Comparison of ENCODE assay signal across 8 cellular contexts in genomic region chrX:102155806-102156179, GRCh38. TPM values are rescaled to one million over a fixed set of nuclear protein-coding genes. Genes with fewer than 3 reads are reported as not detected.
DNase-seq lines count a peak whose midpoint lies in the region; ATAC-seq and TF ChIP-seq lines count a peak whose summit lies in the region.
"Had no signal": no experiment of that assay in that cellular context is flagged by ENCODE, and none has a peak within 500 bp of the region (broad histone marks: within the 10 kb centered on the region; RNA-seq: fewer than 3 reads in every experiment).

TSS of gene BEX5 (minus strand) at chrX:102155977. CDS start at chrX:102154265, 1,712 bp downstream.

- H3K79me2 ChIP-seq in neural cell (replicated peaks; ENCODE audit: insufficient read depth, low read length): no peaks in the 10 kb centered on the region

- H3K4me1 ChIP-seq in foreskin keratinocyte (no peaks in the 10 kb centered on the region), tibial nerve (peaks cover 0 to 10% (median 0%) of the 10 kb centered on the region in 4 donors)

- H3K9me3 ChIP-seq in neural cell (ENCODE audit: low read length): no peaks in the 10 kb centered on the region
- H3K9me3 ChIP-seq in tibial nerve: no peaks in the 10 kb centered on the region

- H3K4me3 ChIP-seq in neural cell (ENCODE audit: low read length) (peak within 1 kb of the TSS; percentile 55), tibial nerve (peak within 1 kb of the TSS; percentile 19 to 49 (median 36))

- H3K9me2 ChIP-seq in neural cell (ENCODE audit: insufficient read depth, low read length): no peaks in the 10 kb centered on the region

- peak within 1 kb of the TSS; percentile 16 for H3K9ac ChIP-seq in neural cell (ENCODE audit: low read length)

- H3K36me3 ChIP-seq in neural cell (ENCODE audit: insufficient read depth, low read length): no peaks in the 10 kb centered on the region
- no peaks in the 10 kb centered on the region for H3K36me3 ChIP-seq in tibial nerve

- DNase-seq in NCI-H526 treated with DMSO at 0.1 percent for 48 hours (lab: John Stamatoyannopoulos, UW): peak; percentile 57
- DNase-seq in activated T-helper 1 cell treated with Interleukin-2 at 50 U/mL for 16 hours (ENCODE audit: low read depth): peak; percentile 22
- no peak for DNase-seq in foreskin keratinocyte
- no peak for DNase-seq in tibial nerve (ENCODE audit: low spot score in 2 of 2)

- H3K4me2 ChIP-seq in neural cell (ENCODE audit: low read length): no peak within 1 kb of the TSS

- H3K27me3 ChIP-seq in foreskin keratinocyte: no peaks in the 10 kb centered on the region
- H3K27me3 ChIP-seq in neural cell (ENCODE audit: insufficient read depth, low read depth, low read length): no peaks in the 10 kb centered on the region
- peaks cover 0 to 28% of the 10 kb centered on the region in 2 donors for H3K27me3 ChIP-seq in tibial nerve

- no peaks in the 10 kb centered on the region for H4K20me1 ChIP-seq in neural cell (ENCODE audit: insufficient read depth)

- ATAC-seq in GM18870 (IDR thresholded peaks at IDR 0.05; ENCODE audit: unreplicated experiment): peak; percentile 98
- ATAC-seq in HG03095 (IDR thresholded peaks at IDR 0.05; ENCODE audit: unreplicated experiment): peak; percentile 97
- peak; percentile 96 for ATAC-seq in foreskin keratinocyte

- TF ChIP-seq RAD21 in neural cell (conservative IDR thresholded peaks at IDR 0.05): no peak

- TF ChIP-seq EP300 in neural cell (conservative IDR thresholded peaks at IDR 0.05; ENCODE audit: poor library complexity, severe bottlenecking): no peak
- no peak for TF ChIP-seq EP300 in tibial nerve (IDR thresholded peaks at IDR 0.05)

- H2AFZ ChIP-seq in neural cell (ENCODE audit: low read depth, low read length): no peak within 1 kb of the TSS

- no peak for TF ChIP-seq CTCF in foreskin keratinocyte (conservative IDR thresholded peaks at IDR 0.05)
- TF ChIP-seq CTCF in neural cell (IDR thresholded peaks at IDR 0.05; ENCODE audit: poor library complexity, severe bottlenecking): no peak
- no peak for TF ChIP-seq CTCF in tibial nerve (IDR thresholded peaks at IDR 0.05)

- H3F3A ChIP-seq in neural cell (ENCODE audit: insufficient read depth, low read length, poor library complexity, severe bottlenecking): no peaks in the 10 kb centered on the region

- WGBS in tibial nerve, 2 donors: 2 to 29% methylated on average over 12 to 15 of the region's 15 CpGs

- H3K27ac ChIP-seq in foreskin keratinocyte (no peak within 1 kb of the TSS), neural cell (ENCODE audit: low read length) (no peak within 1 kb of the TSS), tibial nerve (no peak within 1 kb of the TSS)

- TF ChIP-seq POLR2A in tibial nerve (IDR thresholded peaks at IDR 0.05): no peak

TF ChIP-seq in neural cell, 6 proteins besides CTCF, POLR2A, EP300 and RAD21:
- TF ChIP-seq REST (IDR thresholded peaks at IDR 0.05; ENCODE audit: borderline replicate concordance) (no peak), SMC3 (conservative IDR thresholded peaks at IDR 0.05; ENCODE audit: poor library complexity) (no peak), MXI1 (conservative IDR thresholded peaks at IDR 0.05; ENCODE audit: poor library complexity, severe bottlenecking) (no peak), POLR2AphosphoS5 (IDR thresholded peaks at IDR 0.05) (no peak), EZH2 (IDR thresholded peaks at IDR 0.05; ENCODE audit: borderline replicate concordance, insufficient read depth, low read length, poor library complexity, severe bottlenecking) (no peak), TAF1 (IDR thresholded peaks at IDR 0.05; ENCODE audit: low read depth) (no peak)

RNA-seq across cellular contexts. Expression of gene BEX5, which starts in this region (rescaled TPM):
- total RNA-seq in foreskin keratinocyte (0.42 and 0.92 TPM in 2 replicates), tibial nerve (1 to 10 TPM in 1 of 4 donors, not detected in 3; 3.9 TPM)
- polyA plus RNA-seq in foreskin keratinocyte (1.1 TPM in 2 replicates), neural cell (9.2 and 17.8 TPM in 2 replicates)
- 1.7 and 2.3 TPM in 2 replicates for polyA minus RNA-seq in neural cell
- total RNA-seq: fibroblast of villous mesenchyme had no signal

Comparison
In these comparisons a context has a peak if more than half of its experiments do, and no peak if none do; other contexts are left out.
1. DNase-seq: peak in NCI-H526 treated with DMSO at 0.1 percent for 48 hours (single experiment) and activated T-helper 1 cell treated with Interleukin-2 at 50 U/mL for 16 hours (single experiment); none in foreskin keratinocyte (0 of 2) and tibial nerve (0 of 2).
2. Peak in every context shown above with its lines, with median percentiles within 50 percentile points of each other: ATAC-seq.